10 cellular contexts compared by ENCODE assay signal in genomic region chr2:11417946-11418585, GRCh38. TPM values are rescaled to one million over a fixed set of nuclear protein-coding genes. Genes with fewer than 3 reads are reported as not detected.
DNase-seq lines count a peak whose midpoint lies in the region; TF ChIP-seq lines count a peak whose summit lies in the region.
"Had no signal": no experiment of that assay in that cellular context is flagged by ENCODE, and none has a peak within 500 bp of the region (broad histone marks: within the 10 kb centered on the region; RNA-seq: fewer than 3 reads in every experiment).

No MANE protein-coding gene starts in this region.

- peak; percentile 70 for TF ChIP-seq CTCF in Loucy (conservative IDR thresholded peaks at IDR 0.05; ENCODE audit: low read length)
- peak; percentile 41 for TF ChIP-seq CTCF in choroid plexus epithelial cell (conservative IDR thresholded peaks at IDR 0.05; ENCODE audit: low read depth, low read length)
- TF ChIP-seq CTCF in retinal pigment epithelial cell (conservative IDR thresholded peaks at IDR 0.05; ENCODE audit: low read depth, low read length): peak; percentile 49

- no peaks in the 10 kb centered on the region for H3K79me2 ChIP-seq in Loucy (ENCODE audit: insufficient read depth, low read length)

- no peak overlapping the region for H3K9ac ChIP-seq in Loucy (ENCODE audit: low read depth, low read length, poor library complexity, severe bottlenecking)

- H3K4me3 ChIP-seq in Loucy (ENCODE audit: low read length, poor library complexity, severe bottlenecking) (no peak overlapping the region), choroid plexus epithelial cell (ENCODE audit: low read depth, low read length) (no peak overlapping the region), retinal pigment epithelial cell (ENCODE audit: low read length) (no peak overlapping the region)

- H3K4me2 ChIP-seq in Loucy (ENCODE audit: low read depth, low read length, poor library complexity, severe bottlenecking): no peak overlapping the region

- H3F3A ChIP-seq in Loucy (ENCODE audit: low read depth): no peaks in the 10 kb centered on the region

- no peaks in the 10 kb centered on the region for H4K20me1 ChIP-seq in Loucy (ENCODE audit: insufficient read depth, low read length, poor library complexity, severe bottlenecking)

- H3K9me3 ChIP-seq in Loucy (ENCODE audit: insufficient read depth, low read depth, low read length): no peaks in the 10 kb centered on the region

- H2AFZ ChIP-seq in Loucy (ENCODE audit: low read length): no peak overlapping the region

- H3K9me2 ChIP-seq in Loucy (replicated peaks; ENCODE audit: low read depth, low read length): no peaks in the 10 kb centered on the region

- no peaks in the 10 kb centered on the region for H3K27me3 ChIP-seq in Loucy (ENCODE audit: insufficient read depth, low read length, poor library complexity, severe bottlenecking)

- DNase-seq in SKM-1 treated with dmso at 0.1 percent for 144 hours (lab: John Stamatoyannopoulos, UW; ENCODE audit: unreplicated experiment): peak; percentile 33
- DNase-seq in SKM-1 (lab: John Stamatoyannopoulos, UW; ENCODE audit: unreplicated experiment): no peak
- DNase-seq in choroid plexus epithelial cell (ENCODE audit: low read depth): no peak
- no peak for DNase-seq in retinal pigment epithelial cell (ENCODE audit: low read depth)
- no peak for DNase-seq in NCI-H510A (lab: John Stamatoyannopoulos, UW)
- no peak for DNase-seq in occipital lobe (lab: John Stamatoyannopoulos, UW)
- DNase-seq in OCI-M2 (lab: John Stamatoyannopoulos, UW; ENCODE audit: unreplicated experiment): no peak
- DNase-seq: activated naive CD4-positive, alpha-beta T cell; stimulated activated CD4-positive, alpha-beta T cell treated with anti-CD3 and anti-CD28 coated beads, Interleukin-4, amount 100 ng/mL, for 4 hours had no signal

- no peaks in the 10 kb centered on the region for H3K4me1 ChIP-seq in Loucy (ENCODE audit: insufficient read depth, low read length, poor library complexity, severe bottlenecking)

- no peaks in the 10 kb centered on the region for H3K36me3 ChIP-seq in Loucy (ENCODE audit: insufficient read depth, low read length)

RNA-seq across cellular contexts. Expression of gene E2F6, which starts 47.9 kb away (rescaled TPM):
- total RNA-seq in occipital lobe: 13.3 TPM
